In genomic region chr15:40063563-40064011, GRCh38 we compare ENCODE assay signal across 8 cellular contexts. TPM values are rescaled to one million over a fixed set of nuclear protein-coding genes. Genes with fewer than 3 reads are reported as not detected.
DNase-seq lines count a peak whose midpoint lies in the region; ATAC-seq, FAIRE-seq and TF ChIP-seq lines count a peak whose summit lies in the region.
"Had no signal": no experiment of that assay in that cellular context is flagged by ENCODE, and none has a peak within 500 bp of the region (broad histone marks: within the 10 kb centered on the region; RNA-seq: fewer than 3 reads in every experiment).

No MANE protein-coding gene starts in this region.

- H3K36me3 ChIP-seq in GM06990 (ENCODE audit: control insufficient read depth, insufficient read depth, low read length) = no peaks in the 10 kb centered on the region; the same call in 1 of the 2 replicates
- H3K36me3 ChIP-seq in endothelial cell of umbilical vein (ENCODE audit: control insufficient read depth in 2 of 2, extremely low read depth in 1 of 2, insufficient read depth in 2 of 2, low read length in 2 of 2) = no peaks in the 10 kb centered on the region
- H3K36me3 ChIP-seq: ovary had no signal

- H3K4me2 ChIP-seq in endothelial cell of umbilical vein (ENCODE audit: insufficient read depth, low read length) = no peak overlapping the region

- H3K4me1 ChIP-seq in endothelial cell of umbilical vein (ENCODE audit: control insufficient read depth, extremely low read depth, insufficient read depth, low read length) = peaks cover 17% of the 10 kb centered on the region

- TF ChIP-seq POLR2A in endothelial cell of umbilical vein (IDR thresholded peaks at IDR 0.05; ENCODE audit: low read depth, low read length) = no peak

- no peak overlapping the region for H3K9ac ChIP-seq in endothelial cell of umbilical vein (replicated peaks; ENCODE audit: extremely low read depth, insufficient read depth, low read length)

- peak overlapping the region; percentile 41 for H3K4me3 ChIP-seq in GM06990 (replicated peaks; ENCODE audit: low read depth, low read length)
- no peak overlapping the region for H3K4me3 ChIP-seq in endothelial cell of umbilical vein (replicated peaks in 1 of 3; ENCODE audit: insufficient read depth in 1 of 3, low read depth in 1 of 3, low read length in 3 of 3)
- H3K4me3 ChIP-seq: ovary had no signal

- no peak for ATAC-seq in GM19452 (IDR thresholded peaks at IDR 0.05; ENCODE audit: unreplicated experiment)

- TSS peak; percentile 28 for BruUV-seq in endothelial cell of umbilical vein (replicated peaks; lab: Mats Ljungman, UMichigan)

- no peak for FAIRE-seq in endothelial cell of umbilical vein (lab: Jason Lieb, UNC)

- no peaks in the 10 kb centered on the region for H3K9me3 ChIP-seq in endothelial cell of umbilical vein (replicated peaks; ENCODE audit: control insufficient read depth, insufficient read depth, low read length)
- H3K9me3 ChIP-seq: ovary had no signal

- H4K20me1 ChIP-seq in endothelial cell of umbilical vein (replicated peaks; ENCODE audit: control insufficient read depth, extremely low read depth, insufficient read depth, low read length) = no peaks in the 10 kb centered on the region

- dilution Hi-C loops in endothelial cell of umbilical vein (cut with MboI; ENCODE audit: extremely low pct_ligation_motif_present, low sequenced_read_pairs) = no loop called here

- POLR2A ChIA-PET in endothelial cell of umbilical vein (lab: Charles Lee) = no interaction called here

- peak overlapping the region; percentile 67 for H3K27ac ChIP-seq in endothelial cell of umbilical vein (ENCODE audit: insufficient read depth, low read depth, low read length)
- H3K27ac ChIP-seq: ovary had no signal

- no peak for DNase-seq in GM06990 (ENCODE audit: extremely low read depth, insufficient read length)
- DNase-seq in NCI-H460 (ENCODE audit: extremely low read depth, low read depth) = peak; percentile 69
- no peak for DNase-seq in endothelial cell of umbilical vein (ENCODE audit: low read depth, low spot score)
- DNase-seq in posterior cingulate gyrus = peak in 6 of 10 donors; percentile 26 to 86 (median 46)
- DNase-seq in NOMO-1 treated with DMSO at 0.1 percent for 48 hours (lab: John Stamatoyannopoulos, UW; ENCODE audit: unreplicated experiment) = no peak
- no peak for DNase-seq in ecto neural progenitor cell (ENCODE audit: low spot score)

- intact Hi-C loops in endothelial cell of umbilical vein (cut with micrococcal nuclease) (loop anchor here (1.0 kb wide), 1 partner anchor 16 kb away; no protein-coding TSS in a partner anchor), posterior cingulate gyrus (cut with DNase I) (no loop called here)

- CTCF ChIA-PET in endothelial cell of umbilical vein (lab: Charles Lee) = interaction anchor here (1.0 kb wide), 1 partner anchor 17 kb away, joined by 3 read pairs; no protein-coding TSS in a partner anchor

- no peaks in the 10 kb centered on the region for H3K79me2 ChIP-seq in endothelial cell of umbilical vein (ENCODE audit: control insufficient read depth, insufficient read depth, low read length)

- no peaks in the 10 kb centered on the region for H3K27me3 ChIP-seq in GM06990 (replicated peaks; ENCODE audit: control insufficient read depth, insufficient read depth, low read length)
- H3K27me3 ChIP-seq in endothelial cell of umbilical vein (ENCODE audit: control insufficient read depth in 2 of 2, insufficient read depth in 2 of 2, low read length in 2 of 2) = no peaks in the 10 kb centered on the region
- H3K27me3 ChIP-seq: ovary had no signal

- TF ChIP-seq CTCF in GM06990 (IDR thresholded peaks at IDR 0.05; ENCODE audit: insufficient read depth, low read length, poor library complexity, severe bottlenecking) (no peak), endothelial cell of umbilical vein (IDR thresholded peaks at IDR 0.05; ENCODE audit: extremely low read depth in 1 of 2, insufficient read depth in 1 of 2, low read depth in 1 of 2, low read length in 2 of 2) (no peak)

- no peak overlapping the region for H2AFZ ChIP-seq in endothelial cell of umbilical vein (ENCODE audit: low read depth, low read length)

- H3K9me1 ChIP-seq in endothelial cell of umbilical vein (replicated peaks; ENCODE audit: control insufficient read depth, extremely low read depth, insufficient read depth, low read length) = no peaks in the 10 kb centered on the region

TF ChIP-seq in endothelial cell of umbilical vein, 7 proteins besides CTCF, POLR2A, EP300 and RAD21:
- no peak for TF ChIP-seq GATA2 (IDR thresholded peaks at IDR 0.05; ENCODE audit: insufficient read depth, insufficient read length, low read depth, low read length)
- no peak for TF ChIP-seq MAX (IDR thresholded peaks at IDR 0.05; ENCODE audit: insufficient read depth, insufficient read length)
- TF ChIP-seq EZH2 (IDR thresholded peaks at IDR 0.05; ENCODE audit: borderline replicate concordance, low read depth, low read length, severe bottlenecking) = no peak
- no peak for TF ChIP-seq JUN (IDR thresholded peaks at IDR 0.05; ENCODE audit: borderline replicate concordance, insufficient read depth, insufficient read length, low read depth)
- no peak for TF ChIP-seq MYC (IDR thresholded peaks at IDR 0.05; ENCODE audit: low read depth, low read length)
- no peak for TF ChIP-seq POLR2AphosphoS5 (IDR thresholded peaks at IDR 0.05; ENCODE audit: insufficient read depth, low read depth, low read length)
- no peak for TF ChIP-seq FOS (IDR thresholded peaks at IDR 0.05; ENCODE audit: borderline replicate concordance, insufficient read depth, low read length)
TF ChIP-seq in endothelial cell of umbilical vein: peak in this region for 0.

RNA-seq across cellular contexts. Expression of gene SRP14, which starts 24.6 kb away (rescaled TPM):
- 247 and 251 TPM in 2 replicates for total RNA-seq in NCI-H460 (2014; rRNA removed; shearing (Covaris generic))
- polyA plus RNA-seq in NCI-H460 (2014; cell fraction: nucleus; rRNA removed) = 136 and 140 TPM in 2 replicates
- 220 and 260 TPM in 2 replicates for total RNA-seq in endothelial cell of umbilical vein
- polyA plus RNA-seq in endothelial cell of umbilical vein = 304 and 330 TPM in 2 replicates
- polyA plus RNA-seq in endothelial cell of umbilical vein (2011; cell fraction: cytosol; rRNA removed) = 356 and 439 TPM in 2 replicates
- 128 and 211 TPM in 2 replicates for polyA plus RNA-seq in endothelial cell of umbilical vein (2011; cell fraction: nucleus; rRNA removed)
- 324 and 416 TPM in 2 replicates for polyA plus RNA-seq in endothelial cell of umbilical vein (2012)
- polyA minus RNA-seq in endothelial cell of umbilical vein = 113 and 123 TPM in 2 replicates
- 72.4 TPM for polyA minus RNA-seq in endothelial cell of umbilical vein (2011; cell fraction: cytosol; rRNA and poly(A)+ RNA removed)
- 57.2 and 58.1 TPM in 2 replicates for polyA minus RNA-seq in endothelial cell of umbilical vein (2011; cell fraction: nucleus; rRNA and poly(A)+ RNA removed)

RNA-seq across cellular contexts. Expression of gene BMF, which starts 45.1 kb away (rescaled TPM):
- total RNA-seq in NCI-H460 (2014; rRNA removed; shearing (Covaris generic)) = 0.32 TPM in 1 of 2 replicates, not detected in the other
- polyA plus RNA-seq in NCI-H460 (2014; cell fraction: nucleus; rRNA removed) = not detected in 2 replicates
- 9.8 and 13.9 TPM in 2 replicates for total RNA-seq in endothelial cell of umbilical vein
- polyA plus RNA-seq in endothelial cell of umbilical vein = 7.4 and 8.6 TPM in 2 replicates
- polyA plus RNA-seq in endothelial cell of umbilical vein (2011; cell fraction: cytosol; rRNA removed) = 4.6 and 5.9 TPM in 2 replicates
- polyA plus RNA-seq in endothelial cell of umbilical vein (2011; cell fraction: nucleus; rRNA removed) = 18.9 and 19.7 TPM in 2 replicates
- 3.7 TPM in 2 replicates for polyA plus RNA-seq in endothelial cell of umbilical vein (2012)
- 18.1 and 19.5 TPM in 2 replicates for polyA minus RNA-seq in endothelial cell of umbilical vein
- polyA minus RNA-seq in endothelial cell of umbilical vein (2011; cell fraction: cytosol; rRNA and poly(A)+ RNA removed) = 1.2 TPM
- 12.7 and 16.3 TPM in 2 replicates for polyA minus RNA-seq in endothelial cell of umbilical vein (2011; cell fraction: nucleus; rRNA and poly(A)+ RNA removed)

Comparison
In these comparisons a context has a peak if more than half of its experiments do, and no peak if none do; other contexts are left out.
1. DNase-seq: peak in NCI-H460 (single experiment) and posterior cingulate gyrus (6 of 10); none in GM06990 (single experiment), endothelial cell of umbilical vein (single experiment), NOMO-1 treated with DMSO at 0.1 percent for 48 hours (single experiment) and ecto neural progenitor cell (single experiment).